In genomic region chr4:185424905-185425599, GRCh38 we compare ENCODE assay signal across 8 cellular contexts. TPM values are rescaled to one million over a fixed set of nuclear protein-coding genes. Genes with fewer than 3 reads are reported as not detected.
DNase-seq lines count a peak whose midpoint lies in the region; ATAC-seq and TF ChIP-seq lines count a peak whose summit lies in the region.

No MANE protein-coding gene starts in this region.

- ATAC-seq in Right ventricle myocardium superior (ENCODE audit: poor library complexity): peak; percentile 43
- no peak for ATAC-seq in HG03521 (IDR thresholded peaks at IDR 0.05; ENCODE audit: unreplicated experiment)

- H3K9me3 Mint-ChIP-seq in activated naive CD4-positive, alpha-beta T cell treated with anti-CD3 and anti-CD28 coated beads for 36 hours: no peaks in the 10 kb centered on the region

- CTCF ChIA-PET in activated naive CD4-positive, alpha-beta T cell treated with anti-CD3 and anti-CD28 coated beads for 36 hours (lab: Charles Lee): no interaction called here

- H3K36me3 Mint-ChIP-seq in activated naive CD4-positive, alpha-beta T cell treated with anti-CD3 and anti-CD28 coated beads for 36 hours (ENCODE audit: low read depth): peaks cover 1% of the 10 kb centered on the region

- H3K4me3 Mint-ChIP-seq in activated naive CD4-positive, alpha-beta T cell treated with anti-CD3 and anti-CD28 coated beads for 36 hours: peak overlapping the region; percentile 76

- peak; percentile 9 for DNase-seq in activated naive CD4-positive, alpha-beta T cell treated with anti-CD3 and anti-CD28 coated beads for 36 hours
- no peak for DNase-seq in activated naive CD4-positive, alpha-beta T cell (lab: John Stamatoyannopoulos, UW)
- peak; percentile 16 to 18 for DNase-seq in HL-60 (ENCODE audit: low read depth in 1 of 2, low spot score in 1 of 2)
- DNase-seq in activated T-cell treated with anti-CD3 and anti-CD28 coated beads, Interleukin-2, amount 50 U/mL, for 48 hours: peak; percentile 20 to 25
- DNase-seq in Right ventricle myocardium superior: no peak
- DNase-seq in pons (ENCODE audit: low spot score): peak; percentile 53
- no peak for DNase-seq in GM19240 (ENCODE audit: insufficient read length, low spot score)

- peak overlapping the region; percentile 96 for H3K27ac Mint-ChIP-seq in activated naive CD4-positive, alpha-beta T cell treated with anti-CD3 and anti-CD28 coated beads for 36 hours

- no peak for TF ChIP-seq CTCF in HL-60 (IDR thresholded peaks at IDR 0.05; ENCODE audit: insufficient read depth, low read length)

- H3K4me3 ChIP-seq in HL-60 (replicated peaks; ENCODE audit: insufficient read depth, low read length): peak overlapping the region; percentile 85

- intact Hi-C loops in activated naive CD4-positive, alpha-beta T cell treated with anti-CD3 and anti-CD28 coated beads for 36 hours (cut with micrococcal nuclease): loop anchor here (1.0 to 5.0 kb wide), 6 partner anchors 29 to 767 kb away; partner anchors contain the start of genes ANKRD37, CCDC110, CYP4V2 and SLC25A4
- intact Hi-C loops in Right ventricle myocardium superior (cut with DNase I): loop anchor here (2.0 kb wide), 1 partner anchor 46 kb away; the partner anchor contains the start of gene CCDC110

- no peaks in the 10 kb centered on the region for H3K27me3 Mint-ChIP-seq in activated naive CD4-positive, alpha-beta T cell treated with anti-CD3 and anti-CD28 coated beads for 36 hours (ENCODE audit: low read depth)

- H3K27me3 ChIP-seq in HL-60 (ENCODE audit: insufficient read depth, poor library complexity, severe bottlenecking): peaks cover 3% of the 10 kb centered on the region

- peak overlapping the region; percentile 100 for H3K27ac ChIP-seq in HL-60 (replicated peaks)

- peaks cover 28% of the 10 kb centered on the region for H3K4me1 Mint-ChIP-seq in activated naive CD4-positive, alpha-beta T cell treated with anti-CD3 and anti-CD28 coated beads for 36 hours (ENCODE audit: low read depth)

RNA-seq across cellular contexts. Expression of gene UFSP2, which starts 0.7 kb away (rescaled TPM):
- 10 to 100 TPM; 24.4 to 30.7 TPM for total RNA-seq in activated naive CD4-positive, alpha-beta T cell treated with anti-CD3 and anti-CD28 coated beads for 36 hours
- 49.4 TPM for total RNA-seq in Right ventricle myocardium superior

RNA-seq across cellular contexts. Expression of gene ANKRD37, which starts 28.4 kb away (rescaled TPM):
- 10 to 100 TPM; 10.5 to 13.6 TPM for total RNA-seq in activated naive CD4-positive, alpha-beta T cell treated with anti-CD3 and anti-CD28 coated beads for 36 hours
- total RNA-seq in Right ventricle myocardium superior: 22.1 TPM

RNA-seq across cellular contexts. Expression of gene LRP2BP, which starts 29.3 kb away (rescaled TPM):
- total RNA-seq in activated naive CD4-positive, alpha-beta T cell treated with anti-CD3 and anti-CD28 coated beads for 36 hours: under 1 TPM; 0.44 to 0.60 TPM
- total RNA-seq in Right ventricle myocardium superior: 2.6 TPM

RNA-seq across cellular contexts. Expression of gene CCDC110, which starts 46.5 kb away (rescaled TPM):
- under 1 TPM; 0.25 to 0.57 TPM for total RNA-seq in activated naive CD4-positive, alpha-beta T cell treated with anti-CD3 and anti-CD28 coated beads for 36 hours
- total RNA-seq in Right ventricle myocardium superior: 1.6 TPM

Comparison
In these comparisons a context has a peak if more than half of its experiments do, and no peak if none do; other contexts are left out.
1. DNase-seq: peak in activated naive CD4-positive, alpha-beta T cell treated with anti-CD3 and anti-CD28 coated beads for 36 hours (single experiment), HL-60 (2 of 2), activated T-cell treated with anti-CD3 and anti-CD28 coated beads, Interleukin-2, amount 50 U/mL, for 48 hours (2 of 2) and pons (single experiment); none in activated naive CD4-positive, alpha-beta T cell (0 of 4), Right ventricle myocardium superior (single experiment) and GM19240 (single experiment).